2 cellular contexts compared by ENCODE assay signal in the genomic region with DNA sequence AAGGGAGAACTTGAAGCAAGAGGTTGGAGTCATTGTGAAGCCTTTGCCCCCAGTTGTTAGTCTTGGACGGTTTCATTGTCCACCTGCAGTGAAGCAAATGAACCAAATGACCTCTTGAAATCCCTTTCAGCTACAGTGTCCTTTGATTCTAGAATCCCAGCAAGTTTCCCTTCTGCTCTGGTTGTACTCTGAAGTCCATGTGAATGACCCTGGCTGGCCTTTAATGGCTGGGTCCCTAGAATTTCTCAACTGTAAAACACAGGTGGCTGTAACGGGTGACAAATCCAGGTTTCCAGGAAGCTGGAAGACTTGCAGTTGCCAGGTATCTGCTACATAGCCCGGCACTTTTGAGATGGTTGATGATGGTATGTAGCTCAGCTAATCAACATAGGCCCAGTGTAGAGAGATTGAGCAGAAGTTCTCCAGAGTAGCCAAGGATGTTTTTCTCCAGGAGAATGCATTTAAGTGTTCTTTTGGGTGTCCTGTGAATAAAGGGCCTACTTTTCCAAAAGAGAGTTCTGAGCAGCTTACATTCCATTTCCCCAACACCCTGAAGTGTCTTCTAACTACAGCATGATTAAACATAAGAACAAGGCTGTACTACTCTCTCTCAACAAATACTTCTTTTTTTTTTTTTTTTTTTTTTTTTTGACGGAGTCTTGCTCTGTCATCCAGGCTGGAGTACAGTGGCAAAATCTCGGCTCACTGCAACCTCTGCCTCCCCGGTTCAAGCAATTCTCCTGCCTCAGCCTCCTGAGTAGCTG.
TF ChIP-seq lines count a peak whose summit lies in the region.

No MANE protein-coding gene starts in this region.

TF ChIP-seq in H1, 55 proteins besides CTCF, POLR2A, EP300 and RAD21:
- TF ChIP-seq EZH2 (IDR thresholded peaks at IDR 0.05; ENCODE audit: low read depth, low read length, severe bottlenecking) (no peak), ATF2 (IDR thresholded peaks at IDR 0.05; ENCODE audit: low read length) (no peak), BRCA1 (IDR thresholded peaks at IDR 0.05; ENCODE audit: low read depth, low read length) (no peak), MAX (IDR thresholded peaks at IDR 0.05) (no peak), RNF2 (IDR thresholded peaks at IDR 0.05; ENCODE audit: borderline replicate concordance, low read depth, low read length, missing control alignments, poor library complexity, severe bottlenecking) (no peak), CEBPB (IDR thresholded peaks at IDR 0.05; ENCODE audit: low read depth, low read length) (no peak), SP1 (IDR thresholded peaks at IDR 0.05; ENCODE audit: low read depth, low read length) (no peak), GTF2F1 (IDR thresholded peaks at IDR 0.05; ENCODE audit: borderline replicate concordance, low read depth, low read length) (no peak), BACH1 (IDR thresholded peaks at IDR 0.05; ENCODE audit: low read length) (no peak), HDAC2 (IDR thresholded peaks at IDR 0.05; ENCODE audit: borderline replicate concordance in 1 of 2, low read depth in 2 of 2, low read length in 2 of 2) (no peak), CHD1 (IDR thresholded peaks at IDR 0.05; ENCODE audit: low read depth, low read length) (no peak), CTBP2 (IDR thresholded peaks at IDR 0.05; ENCODE audit: borderline replicate concordance, insufficient read depth, insufficient read length, low read length) (no peak), HDAC6 (IDR thresholded peaks at IDR 0.05; ENCODE audit: low read depth, low read length) (no peak), CBX5 (IDR thresholded peaks at IDR 0.05; ENCODE audit: low read depth, low read length) (no peak), NANOG (IDR thresholded peaks at IDR 0.05; ENCODE audit: insufficient read depth, low read depth, low read length, poor library complexity, severe bottlenecking) (no peak)

TF ChIP-seq in HepG2, 621 proteins besides CTCF, POLR2A, EP300 and RAD21:
- no peak for TF ChIP-seq PCBP2 (optimal IDR thresholded peaks at IDR 0.05; ENCODE audit: low read depth, low read length, poor library complexity, severe bottlenecking)
- TF ChIP-seq ARID5B (CRISPR knock-in tag; IDR thresholded peaks at IDR 0.05): peak; percentile 28; the same call in 1 of the 2 replicates
- TF ChIP-seq NR2F2 (IDR thresholded peaks at IDR 0.05; ENCODE audit: borderline replicate concordance, low read depth): peak; percentile 37
- no peak for TF ChIP-seq ZNF737 (CRISPR knock-in tag; IDR thresholded peaks at IDR 0.05; ENCODE audit: borderline replicate concordance)
- 0 out of 2 replicates have a peak, but pooled peaks have one; percentile 26 for TF ChIP-seq ELF4 (CRISPR knock-in tag; IDR thresholded peaks at IDR 0.05; ENCODE audit: borderline replicate concordance)
- TF ChIP-seq ZSCAN29 (CRISPR knock-in tag; conservative IDR thresholded peaks at IDR 0.05): no peak
- TF ChIP-seq ZXDC (CRISPR knock-in tag; IDR thresholded peaks at IDR 0.05): no peak
- 0 out of 2 replicates have a peak, but pooled peaks have one; percentile 16 for TF ChIP-seq MAX (IDR thresholded peaks at IDR 0.05)
- 0 out of 2 replicates have a peak, but pooled peaks have one; percentile 12 for TF ChIP-seq GATAD2A (CRISPR knock-in tag; IDR thresholded peaks at IDR 0.05)
- no peak for TF ChIP-seq ZBTB26 (CRISPR knock-in tag; IDR thresholded peaks at IDR 0.05; ENCODE audit: borderline replicate concordance)
- TF ChIP-seq, protein P1, sequence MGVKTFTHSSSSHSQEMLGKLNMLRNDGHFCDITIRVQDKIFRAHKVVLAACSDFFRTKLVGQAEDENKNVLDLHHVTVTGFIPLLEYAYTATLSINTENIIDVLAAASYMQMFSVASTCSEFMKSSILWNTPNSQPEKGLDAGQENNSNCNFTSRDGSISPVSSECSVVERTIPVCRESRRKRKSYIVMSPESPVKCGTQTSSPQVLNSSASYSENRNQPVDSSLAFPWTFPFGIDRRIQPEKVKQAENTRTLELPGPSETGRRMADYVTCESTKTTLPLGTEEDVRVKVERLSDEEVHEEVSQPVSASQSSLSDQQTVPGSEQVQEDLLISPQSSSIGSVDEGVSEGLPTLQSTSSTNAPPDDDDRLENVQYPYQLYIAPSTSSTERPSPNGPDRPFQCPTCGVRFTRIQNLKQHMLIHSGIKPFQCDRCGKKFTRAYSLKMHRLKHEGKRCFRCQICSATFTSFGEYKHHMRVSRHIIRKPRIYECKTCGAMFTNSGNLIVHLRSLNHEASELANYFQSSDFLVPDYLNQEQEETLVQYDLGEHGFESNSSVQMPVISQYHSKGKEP (CRISPR knock-in tag; IDR thresholded peaks at IDR 0.05): no peak
- peak; percentile 34; the same call in 1 of the 2 replicates for TF ChIP-seq SAP130 (CRISPR knock-in tag; IDR thresholded peaks at IDR 0.05; ENCODE audit: low read depth)
- TF ChIP-seq E2F2 (CRISPR knock-in tag; IDR thresholded peaks at IDR 0.05; ENCODE audit: borderline replicate concordance): no peak
- TF ChIP-seq PHF20 (CRISPR knock-in tag; IDR thresholded peaks at IDR 0.05): no peak
- peak; percentile 32 for TF ChIP-seq HNF4A (CRISPR knock-in tag; IDR thresholded peaks at IDR 0.05)
- TF ChIP-seq NR2F6 (IDR thresholded peaks at IDR 0.05): 0 out of 2 replicates have a peak, but pooled peaks have one; percentile 37
- no peak for TF ChIP-seq NR2F6 (CRISPR knock-in tag; IDR thresholded peaks at IDR 0.05)
- TF ChIP-seq MEF2D (CRISPR knock-in tag; IDR thresholded peaks at IDR 0.05): no peak
- 0 out of 2 replicates have a peak, but pooled peaks have one; percentile 17 for TF ChIP-seq ELF1 (CRISPR knock-in tag; IDR thresholded peaks at IDR 0.05)
- TF ChIP-seq HMG20A (CRISPR knock-in tag; IDR thresholded peaks at IDR 0.05; ENCODE audit: borderline replicate concordance): peak; percentile 24; the same call in 1 of the 2 replicates
- TF ChIP-seq TBX2 (CRISPR knock-in tag; IDR thresholded peaks at IDR 0.05; ENCODE audit: borderline replicate concordance): peak; percentile 38; the same call in 1 of the 2 replicates
- TF ChIP-seq RXRB (CRISPR knock-in tag; IDR thresholded peaks at IDR 0.05; ENCODE audit: borderline replicate concordance): peak; percentile 56; the same call in 1 of the 2 replicates
TF ChIP-seq in HepG2: peak in this region for 12.
